Comparison of ENCODE assay signal across 8 cellular contexts in the genomic region with DNA sequence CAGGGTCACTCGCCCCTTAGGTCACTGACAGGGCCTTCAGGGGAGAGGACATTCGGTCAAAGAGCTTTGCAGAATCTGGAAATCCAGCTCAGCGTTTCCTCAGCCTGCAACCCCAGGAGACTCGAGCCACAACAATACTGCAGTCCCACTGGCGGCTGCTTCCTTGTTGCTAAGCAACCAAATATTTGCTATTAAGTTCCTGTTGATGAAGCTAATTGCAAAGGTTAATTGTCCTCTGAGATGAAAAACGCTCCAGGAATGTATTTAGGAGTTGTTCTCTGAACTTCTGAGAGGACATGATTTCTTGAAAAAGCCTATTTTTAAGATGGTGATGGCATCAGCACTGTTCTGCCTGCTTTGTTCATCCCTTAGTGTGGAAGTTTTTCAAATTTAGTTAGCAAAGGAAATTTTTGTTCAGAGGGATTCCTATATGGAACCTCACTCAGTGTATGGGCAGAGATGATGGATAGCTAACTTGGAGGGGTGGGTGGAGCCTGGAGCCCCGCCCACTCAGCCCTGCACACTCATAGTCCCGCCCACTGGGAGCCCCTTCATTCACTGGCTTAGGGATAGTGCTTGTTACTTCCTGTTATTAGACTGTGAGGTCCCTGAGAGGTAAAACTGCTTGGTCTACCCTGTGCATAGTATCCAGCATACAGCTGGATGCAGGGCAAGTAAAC.
DNase-seq lines count a peak whose midpoint lies in the region; ATAC-seq and TF ChIP-seq lines count a peak whose summit lies in the region.

No MANE protein-coding gene starts in this region.

- TF ChIP-seq CTCF in ascending aorta (IDR thresholded peaks at IDR 0.05), result no peak

- no peaks in the 10 kb centered on the region for H3K27me3 ChIP-seq in ascending aorta

- H3K27ac ChIP-seq in ascending aorta, result peak overlapping the region; percentile 73 to 74

- peaks cover 10 to 36% of the 10 kb centered on the region in 2 donors for H3K4me1 ChIP-seq in ascending aorta

- H3K9me3 ChIP-seq in ascending aorta, result no peaks in the 10 kb centered on the region

- ATAC-seq in GM18907 (IDR thresholded peaks at IDR 0.05; ENCODE audit: unreplicated experiment) (peak; percentile 65), HG03378 (IDR thresholded peaks at IDR 0.05; ENCODE audit: unreplicated experiment) (no peak), GM21515 (IDR thresholded peaks at IDR 0.05; ENCODE audit: unreplicated experiment) (no peak)
- ATAC-seq in stimulated activated naive CD8-positive, alpha-beta T cell treated with anti-CD3 and anti-CD28 coated beads, Interleukin-15, Interleukin-2, amounts not matched to agents 100 U/mL and 50 U/mL, for 24 hours, result peak; percentile 52

- DNase-seq in AG20443 (ENCODE audit: low spot score) (peak; percentile 42), NCI-H1105 treated with DMSO at 0.1 percent for 48 hours (lab: John Stamatoyannopoulos, UW) (peak; percentile 67), ascending aorta (ENCODE audit: low spot score in 2 of 2) (peak in 1 of 2 donors; percentile 72), kidney tubule cell (ENCODE audit: low spot score) (peak; percentile 58)
- DNase-seq in stimulated activated naive CD8-positive, alpha-beta T cell treated with anti-CD3 and anti-CD28 coated beads, Interleukin-15, Interleukin-2, amounts not matched to agents 100 U/mL and 50 U/mL, for 24 hours, result peak; percentile 30

- peak overlapping the region in 1 of 2 donors; percentile 13 for H3K4me3 ChIP-seq in ascending aorta

- H3K36me3 ChIP-seq in ascending aorta, result no peaks in the 10 kb centered on the region

- intact Hi-C loops in ascending aorta (cut with DNase I), result loop anchor here (5.0 kb wide), 1 partner anchor 97 kb away; no protein-coding TSS in a partner anchor

Comparison
In these comparisons a context has a peak if more than half of its experiments do, and no peak if none do; other contexts are left out.
1. ATAC-seq: peak in GM18907 (single experiment) and stimulated activated naive CD8-positive, alpha-beta T cell treated with anti-CD3 and anti-CD28 coated beads, Interleukin-15, Interleukin-2, amounts not matched to agents 100 U/mL and 50 U/mL, for 24 hours (single experiment); none in HG03378 (single experiment) and GM21515 (single experiment).